In the genomic region with DNA sequence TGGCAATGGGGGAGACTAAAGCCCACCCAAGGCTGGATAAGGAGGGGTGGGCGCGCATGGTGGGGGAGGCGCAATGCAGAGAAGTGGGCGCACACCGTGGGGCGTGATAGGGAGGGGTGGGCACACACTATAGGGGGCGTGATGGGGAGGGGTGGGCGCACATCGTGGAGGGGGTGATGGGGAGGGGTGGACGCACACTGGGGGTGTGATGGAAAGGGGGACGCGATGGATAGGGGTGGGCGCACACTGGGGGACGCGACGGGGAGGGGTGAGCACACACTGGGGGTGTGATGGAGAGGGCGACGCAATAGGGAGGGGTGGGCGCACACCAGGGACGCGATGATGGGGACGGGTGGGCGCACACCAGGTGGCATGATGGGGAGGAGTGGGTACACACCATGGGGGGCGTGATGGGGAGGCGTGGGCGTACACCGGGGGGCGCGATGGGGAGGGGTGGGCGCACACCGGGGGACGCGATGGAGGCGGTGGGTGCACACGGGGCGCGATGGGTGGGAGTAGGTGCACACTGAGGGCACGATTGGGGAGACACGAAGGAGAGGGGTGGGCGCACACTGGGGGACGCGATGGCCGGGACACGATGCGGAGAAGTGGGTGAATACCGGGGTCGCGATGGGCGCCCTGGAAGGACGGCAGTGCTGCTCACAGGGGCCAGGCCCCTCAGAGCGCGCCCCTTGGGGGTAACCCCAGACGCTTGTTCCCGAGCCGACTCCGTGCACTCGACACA, we compare ENCODE assay signal across 8 cellular contexts. TPM values are rescaled to one million over a fixed set of nuclear protein-coding genes. Genes with fewer than 3 reads are reported as not detected.
DNase-seq lines count a peak whose midpoint lies in the region; ATAC-seq and TF ChIP-seq lines count a peak whose summit lies in the region.

No MANE protein-coding gene starts in this region.

- peaks cover 9% of the 10 kb centered on the region; the same call in 1 of the 2 replicates for H4K20me1 ChIP-seq in KMS-11 (ENCODE audit: insufficient read depth)

- H3K27me3 ChIP-seq in KMS-11 (ENCODE audit: insufficient read depth, low read depth) (peaks cover 4% of the 10 kb centered on the region; the same call in 1 of the 2 replicates), ectodermal cell (ENCODE audit: control insufficient read depth, insufficient read depth, low read length, poor library complexity, severe bottlenecking) (no peaks in the 10 kb centered on the region)

- 67 to 68% methylated on average over 57 of the region's 57 CpGs for WGBS in ectodermal cell, 2 experiments

- H2AFZ ChIP-seq in KMS-11 (ENCODE audit: low read depth) = no peak overlapping the region

- H3K36me3 ChIP-seq in KMS-11 (ENCODE audit: insufficient read depth) = no peaks in the 10 kb centered on the region
- no peaks in the 10 kb centered on the region for H3K36me3 ChIP-seq in ectodermal cell (ENCODE audit: control insufficient read depth, insufficient read depth, low read length)

- H3K9me3 ChIP-seq in ectodermal cell (ENCODE audit: control insufficient read depth, low read length) = no peaks in the 10 kb centered on the region

- H3K4me1 ChIP-seq in KMS-11 (ENCODE audit: low read depth, poor library complexity, severe bottlenecking) (no peaks in the 10 kb centered on the region), ectodermal cell (ENCODE audit: control insufficient read depth, insufficient read depth, low read length) (no peaks in the 10 kb centered on the region)

- no peak overlapping the region for H3K9ac ChIP-seq in KMS-11

- H3K36me3 Mint-ChIP-seq in nephron progenitor cell (ENCODE audit: low read depth) = peaks cover 17% of the 10 kb centered on the region

- DNase-seq in nephron progenitor cell (no peak), HT-29 (ENCODE audit: low spot score) (no peak), H4 (ENCODE audit: low spot score) (no peak), NCI-H2081 (lab: John Stamatoyannopoulos, UW) (no peak)

- H3K27me3 Mint-ChIP-seq in nephron progenitor cell (ENCODE audit: low read depth, poor library complexity) = peaks cover 3% of the 10 kb centered on the region

- H3K4me3 ChIP-seq in KMS-11 (IDR thresholded peaks at IDR 0.05; ENCODE audit: insufficient read depth, low read depth, low read length) (no peak overlapping the region), ectodermal cell (ENCODE audit: insufficient read depth, low read depth, low read length) (peak overlapping the region; percentile 75)

- no peak for ATAC-seq in HG03571 (IDR thresholded peaks at IDR 0.05; ENCODE audit: unreplicated experiment)

- H3K4me2 ChIP-seq in KMS-11 = peak overlapping the region; percentile 68

- no peak for TF ChIP-seq CTCF in C4-2B (conservative IDR thresholded peaks at IDR 0.05)
- TF ChIP-seq CTCF in KMS-11 (conservative IDR thresholded peaks at IDR 0.05; ENCODE audit: low read depth, low read length) = no peak
- TF ChIP-seq CTCF in nephron progenitor cell (IDR thresholded peaks at IDR 0.05) = no peak

- H3K27ac ChIP-seq in C4-2B (peak overlapping the region; percentile 57), KMS-11 (no peak overlapping the region), ectodermal cell (ENCODE audit: insufficient read depth, low read depth, low read length, poor library complexity, severe bottlenecking) (no peak overlapping the region)

- H3K4me1 Mint-ChIP-seq in nephron progenitor cell = peaks cover 10% of the 10 kb centered on the region

- H3K79me2 ChIP-seq in KMS-11 (ENCODE audit: insufficient read depth, low read depth) = peaks cover 51% of the 10 kb centered on the region

- H3K4me3 Mint-ChIP-seq in nephron progenitor cell = peak overlapping the region; percentile 79

- H3K9me3 Mint-ChIP-seq in nephron progenitor cell = peaks cover 29% of the 10 kb centered on the region

- no peak overlapping the region for H3K27ac Mint-ChIP-seq in nephron progenitor cell

RNA-seq across cellular contexts. Expression of a gene that starts 0.9 kb away (rescaled TPM):
- polyA plus RNA-seq in ectodermal cell (2013, experiment 1 of 4) = 147 TPM
- 151 TPM for polyA plus RNA-seq in ectodermal cell (2013, experiment 2 of 4)
- 127 TPM for polyA plus RNA-seq in ectodermal cell (2013, experiment 3 of 4)
- 151 TPM for polyA plus RNA-seq in ectodermal cell (2013, experiment 4 of 4)
- 90.3 and 98.8 TPM in 2 replicates for total RNA-seq in HT-29 (2014; rRNA removed; shearing (Covaris generic))
- 155 and 177 TPM in 2 replicates for total RNA-seq in H4 (2014; rRNA removed; shearing (Covaris generic))

RNA-seq across cellular contexts. Expression of a gene that starts 15.3 kb away (rescaled TPM):
- polyA plus RNA-seq in ectodermal cell (2013, experiment 1 of 4) = 101 TPM
- polyA plus RNA-seq in ectodermal cell (2013, experiment 2 of 4) = 98.8 TPM
- polyA plus RNA-seq in ectodermal cell (2013, experiment 3 of 4) = 65.9 TPM
- 68.6 TPM for polyA plus RNA-seq in ectodermal cell (2013, experiment 4 of 4)
- 63.7 and 64.5 TPM in 2 replicates for total RNA-seq in HT-29 (2014; rRNA removed; shearing (Covaris generic))
- total RNA-seq in H4 (2014; rRNA removed; shearing (Covaris generic)) = 55.6 and 68.9 TPM in 2 replicates

RNA-seq across cellular contexts. Expression of a gene that starts 56.6 kb away (rescaled TPM):
- 176 TPM for polyA plus RNA-seq in ectodermal cell (2013, experiment 1 of 4)
- polyA plus RNA-seq in ectodermal cell (2013, experiment 2 of 4) = 199 TPM
- polyA plus RNA-seq in ectodermal cell (2013, experiment 3 of 4) = 164 TPM
- polyA plus RNA-seq in ectodermal cell (2013, experiment 4 of 4) = 183 TPM
- total RNA-seq in HT-29 (2014; rRNA removed; shearing (Covaris generic)) = 116 and 123 TPM in 2 replicates
- total RNA-seq in H4 (2014; rRNA removed; shearing (Covaris generic)) = 239 and 246 TPM in 2 replicates
